17 cellular contexts compared by ENCODE assay signal in genomic region chr3:55469957-55470526, GRCh38. TPM values are rescaled to one million over a fixed set of nuclear protein-coding genes. Genes with fewer than 3 reads are reported as not detected.
DNase-seq lines count a peak whose midpoint lies in the region; ATAC-seq and TF ChIP-seq lines count a peak whose summit lies in the region.
"Had no signal": no experiment of that assay in that cellular context is flagged by ENCODE, and none has a peak within 500 bp of the region (broad histone marks: within the 10 kb centered on the region; RNA-seq: fewer than 3 reads in every experiment).

No MANE protein-coding gene starts in this region.

- H2BK20ac ChIP-seq in IMR-90 (ENCODE audit: low read depth, low read length) = no peak overlapping the region

- H3K4me3 ChIP-seq in GM23248 = no peak overlapping the region
- no peak overlapping the region for H3K4me3 ChIP-seq in IMR-90 (ENCODE audit: insufficient read depth, low read depth, low read length)
- H3K4me3 ChIP-seq in hepatocyte = no peak overlapping the region
- no peak overlapping the region for H3K4me3 ChIP-seq in SJCRH30
- H3K4me3 ChIP-seq: GM23338, HAP-1 had no signal

- no peak overlapping the region; the same call in 1 of the 2 replicates for H3K14ac ChIP-seq in IMR-90 (replicated peaks; ENCODE audit: low read depth, low read length)

- H3K36me3 ChIP-seq in GM23248 (ENCODE audit: low read depth) (peaks cover 56% of the 10 kb centered on the region), IMR-90 (ENCODE audit: control insufficient read depth, insufficient read depth, low read length) (peaks cover 51% of the 10 kb centered on the region), hepatocyte (replicated peaks; ENCODE audit: insufficient read depth, low read depth) (no peaks in the 10 kb centered on the region), SJCRH30 (peaks cover 58% of the 10 kb centered on the region)
- H3K36me3 ChIP-seq: HAP-1 had no signal

- ATAC-seq in IMR-90 (ENCODE audit: low read depth) (no peak), HG03378 (IDR thresholded peaks at IDR 0.05; ENCODE audit: unreplicated experiment) (no peak), GM18498 (IDR thresholded peaks at IDR 0.05; ENCODE audit: unreplicated experiment) (no peak)
- ATAC-seq: GM23338 had no signal

- no peak overlapping the region for H2AK9ac ChIP-seq in IMR-90 (replicated peaks; ENCODE audit: low read depth, low read length, poor library complexity)

- H4K20me1 ChIP-seq in GM23248 (ENCODE audit: insufficient read depth) (no peaks in the 10 kb centered on the region), IMR-90 (ENCODE audit: insufficient read depth, low read length) (peaks cover 40% of the 10 kb centered on the region), hepatocyte (ENCODE audit: insufficient read depth, poor library complexity, severe bottlenecking) (peaks cover 4% of the 10 kb centered on the region)

- TF ChIP-seq CTCF in IMR-90 (conservative IDR thresholded peaks at IDR 0.05; ENCODE audit: low read depth, low read length) (no peak), hepatocyte (IDR thresholded peaks at IDR 0.05; ENCODE audit: poor library complexity) (no peak), osteocyte (IDR thresholded peaks at IDR 0.05) (no peak)

- peaks cover 27% of the 10 kb centered on the region for H3K9me1 ChIP-seq in IMR-90 (ENCODE audit: insufficient read depth, low read length)

- peak overlapping the region; percentile 76; the same call in 1 of the 2 replicates for H3K27ac ChIP-seq in GM23248
- peak overlapping the region; percentile 67; the same call in 1 of the 2 replicates for H3K27ac ChIP-seq in IMR-90 (ENCODE audit: insufficient read depth, low read length)
- no peak overlapping the region for H3K27ac ChIP-seq in hepatocyte
- H3K27ac ChIP-seq in SJCRH30 = no peak overlapping the region

- H3K27me3 ChIP-seq in GM23248 (replicated peaks; ENCODE audit: insufficient read depth) (no peaks in the 10 kb centered on the region), IMR-90 (ENCODE audit: control insufficient read depth, insufficient read depth, low read length) (no peaks in the 10 kb centered on the region), hepatocyte (no peaks in the 10 kb centered on the region), SJCRH30 (no peaks in the 10 kb centered on the region)

- H3F3A ChIP-seq in GM23248 (ENCODE audit: insufficient read depth) = peaks cover 53% of the 10 kb centered on the region

- peaks cover 28% of the 10 kb centered on the region for H3K36me3 Mint-ChIP-seq in osteocyte (ENCODE audit: unreplicated experiment)
- H3K36me3 Mint-ChIP-seq: CD4-positive, alpha-beta memory T cell had no signal

- H3K4me2 ChIP-seq in GM23248 (ENCODE audit: unreplicated experiment) (no peak overlapping the region), IMR-90 (ENCODE audit: low read depth, low read length) (no peak overlapping the region), hepatocyte (peak overlapping the region; percentile 18)
- H3K4me2 ChIP-seq: GM23338 had no signal

- intact Hi-C loops in IMR-90 (cut with micrococcal nuclease) = loop anchor here (5.0 kb wide), 1 partner anchor 138 kb away; no protein-coding TSS in a partner anchor

- dilution Hi-C loops in IMR-90 (cut with HindIII; ENCODE audit: low sequenced_read_pairs, unreplicated experiment) = no loop called here

- H3K4me1 Mint-ChIP-seq in osteocyte (ENCODE audit: unreplicated experiment) = peaks cover 29% of the 10 kb centered on the region

- H3K9me3 Mint-ChIP-seq in osteocyte (ENCODE audit: unreplicated experiment) = no peaks in the 10 kb centered on the region
- H3K9me3 Mint-ChIP-seq: GM23338 had no signal

- H3K4ac ChIP-seq in IMR-90 (ENCODE audit: low read depth, low read length) = no peak overlapping the region

- no peak for TF ChIP-seq RAD21 in IMR-90 (IDR thresholded peaks at IDR 0.05; ENCODE audit: low read length)

- no peak overlapping the region; the same call in 1 of the 2 replicates for H4K91ac ChIP-seq in IMR-90 (ENCODE audit: insufficient read depth, low read depth, low read length)

- no peak overlapping the region for H2BK120ac ChIP-seq in IMR-90 (ENCODE audit: low read depth, low read length)

- H3K79me2 ChIP-seq in GM23248 (ENCODE audit: insufficient read depth) (peaks cover 58% of the 10 kb centered on the region), hepatocyte (peaks cover 40% of the 10 kb centered on the region)

- peak overlapping the region; percentile 42; the same call in 1 of the 2 replicates for H2AK5ac ChIP-seq in IMR-90 (ENCODE audit: low read depth, low read length)

- H3K9ac ChIP-seq in GM23248 (no peak overlapping the region), IMR-90 (ENCODE audit: low read depth, low read length) (no peak overlapping the region)

- peak overlapping the region; percentile 53 for H2BK5ac ChIP-seq in IMR-90 (ENCODE audit: low read depth, low read length, poor library complexity, severe bottlenecking)

- H3K4me1 ChIP-seq in GM23248 (ENCODE audit: insufficient read depth) (peaks cover 38% of the 10 kb centered on the region), IMR-90 (ENCODE audit: control insufficient read depth, insufficient read depth, low read length) (peaks cover 27% of the 10 kb centered on the region), hepatocyte (ENCODE audit: insufficient read depth) (no peaks in the 10 kb centered on the region), SJCRH30 (peaks cover 6% of the 10 kb centered on the region)

- DNase-seq in GM23248 = no peak
- DNase-seq in IMR-90 = no peak
- no peak for DNase-seq in hepatocyte (ENCODE audit: low spot score)
- peak; percentile 80 for DNase-seq in osteocyte (ENCODE audit: extremely low spot score, unreplicated experiment)
- no peak for DNase-seq in SJCRH30
- DNase-seq in NCI-H1092 (lab: John Stamatoyannopoulos, UW) = no peak
- DNase-seq: C1 segment of cervical spinal cord; Calu3; CD4-positive, alpha-beta memory T cell; COR-L47; DMS53; DMS79 treated with DMSO at 0.1 percent for 48 hours; GF-D8 had no signal

- no TSS peak for BruUV-seq in IMR-90 (replicated peaks; lab: Mats Ljungman, UMichigan)

- H2AFZ ChIP-seq in GM23248 = no peak overlapping the region
- peak overlapping the region; percentile 25 for H2AFZ ChIP-seq in IMR-90 (replicated peaks; ENCODE audit: low read length, poor library complexity)
- H2AFZ ChIP-seq in hepatocyte = no peak overlapping the region
- H2AFZ ChIP-seq: GM23338 had no signal

- no peak overlapping the region; a peak in 1 of 4 replicates for H4K8ac ChIP-seq in IMR-90 (ENCODE audit: low read depth in 2 of 2, low read length in 2 of 2)

- no peak overlapping the region for H3K4me3 Mint-ChIP-seq in osteocyte (ENCODE audit: unreplicated experiment)
- H3K4me3 Mint-ChIP-seq: CD4-positive, alpha-beta memory T cell; GM23338 had no signal

- no peak overlapping the region for H4K5ac ChIP-seq in IMR-90 (ENCODE audit: low read depth, low read length)

- no peak overlapping the region for H3K27ac Mint-ChIP-seq in osteocyte (ENCODE audit: unreplicated experiment)
- H3K27ac Mint-ChIP-seq: CD4-positive, alpha-beta memory T cell; GM23338 had no signal

- no peak for TF ChIP-seq POLR2A in IMR-90 (IDR thresholded peaks at IDR 0.05; ENCODE audit: low read depth, low read length)

- no peak overlapping the region for H2BK15ac ChIP-seq in IMR-90 (ENCODE audit: low read depth, low read length)

- H3K9me3 ChIP-seq in GM23248 (ENCODE audit: low read depth) (no peaks in the 10 kb centered on the region), IMR-90 (ENCODE audit: control insufficient read depth, insufficient read depth, low read length) (no peaks in the 10 kb centered on the region), hepatocyte (ENCODE audit: low read depth) (no peaks in the 10 kb centered on the region), SJCRH30 (replicated peaks) (no peaks in the 10 kb centered on the region)
- H3K9me3 ChIP-seq: HAP-1 had no signal

- H3K79me1 ChIP-seq in IMR-90 (ENCODE audit: low read depth in 1 of 2, low read length in 2 of 2) = peaks cover 24 to 68% of the 10 kb centered on the region in 2 experiments

- H3K9me2 ChIP-seq in GM23248 (ENCODE audit: insufficient read depth) (no peaks in the 10 kb centered on the region), hepatocyte (replicated peaks; ENCODE audit: insufficient read depth) (no peaks in the 10 kb centered on the region)

- H3K23ac ChIP-seq in IMR-90 (ENCODE audit: low read depth, low read length) = no peak overlapping the region

- H3K18ac ChIP-seq in IMR-90 (ENCODE audit: low read depth, low read length) = no peak overlapping the region

- H3K27me3 Mint-ChIP-seq in osteocyte (ENCODE audit: unreplicated experiment) = no peaks in the 10 kb centered on the region

- H3K56ac ChIP-seq in IMR-90 (ENCODE audit: extremely low read depth, insufficient read depth, low read length) = no peak overlapping the region

- CTCF ChIA-PET in IMR-90 (lab: Yijun Ruan, JAX) = no interaction called here

- in situ Hi-C loops in GM23248 (cut with MboI) (no loop called here), IMR-90 (cut with MboI; ENCODE audit: low sequenced_read_pairs) (loop anchor here (10.0 kb wide), 1 partner anchor 135 kb away; no protein-coding TSS in a partner anchor)

- 90 to 93% methylated on average over 32 of the region's 32 CpGs for WGBS in GM23248 (ENCODE audit: low coverage in 1 of 2, low lambda C conversion rate in 2 of 2, missing lambda C conversion rate in 2 of 2), 2 experiments
- WGBS in IMR-90 (ENCODE audit: extremely low coverage in 2 of 2, insufficient read length in 1 of 2), 2 experiments = 96% methylated on average over 20 of the region's 32 CpGs; no CpG with 5 or more reads in 1 of the 2 experiments
- 95% methylated on average over 32 of the region's 32 CpGs for WGBS in hepatocyte (ENCODE audit: low lambda C conversion rate, missing lambda C conversion rate)

- POLR2A ChIA-PET in IMR-90 (lab: Charles Lee; ENCODE audit: unreplicated experiment) = interaction anchor here (1.1 kb wide), 1 partner anchor 303 kb away, joined by 4 read pairs; no protein-coding TSS in a partner anchor

TF ChIP-seq in IMR-90, 13 proteins besides CTCF, POLR2A, EP300 and RAD21:
- TF ChIP-seq MAZ (IDR thresholded peaks at IDR 0.05; ENCODE audit: borderline replicate concordance, low read depth, low read length) (no peak), RFX5 (IDR thresholded peaks at IDR 0.05; ENCODE audit: low read depth, low read length) (no peak)

RNA-seq across cellular contexts. Expression of gene WNT5A, which starts 17.1 kb away (rescaled TPM):
- total RNA-seq in GM23248 (2014; rRNA removed; shearing (Covaris generic)) = 281 and 298 TPM in 2 replicates
- 74.0 and 76.1 TPM in 2 replicates for polyA plus RNA-seq in GM23248 (2016; fragmentation: Nextera tagmentation; extraction: Ambion mirVana)
- 204 and 224 TPM in 2 replicates for total RNA-seq in IMR-90 (2012; rRNA removed)
- 229 and 231 TPM in 2 replicates for polyA plus RNA-seq in IMR-90 (2012; rRNA removed)
- 120 and 337 TPM in 2 replicates for polyA plus RNA-seq in IMR-90 (2012; cell fraction: cytosol; rRNA removed)
- 410 and 708 TPM in 2 replicates for polyA plus RNA-seq in IMR-90 (2012; cell fraction: nucleus; rRNA removed; ENCODE audit: low replicate concordance)
- 96.0 and 129 TPM in 2 replicates for total RNA-seq in hepatocyte
- polyA plus RNA-seq in hepatocyte = 24.3 and 31.6 TPM in 2 replicates
- total RNA-seq in osteocyte = 27.6 and 30.4 TPM in 2 replicates
- total RNA-seq in SJCRH30 (2014; rRNA removed; shearing (Covaris generic)) = 33.1 and 34.6 TPM in 2 replicates
- polyA plus RNA-seq: CD4-positive, alpha-beta memory T cell had no signal

Comparison
In these comparisons a context has a peak if more than half of its experiments do, and no peak if none do; other contexts are left out.
1. H3K27ac ChIP-seq: peak in GM23248 (single experiment) and IMR-90 (single experiment); none in hepatocyte (single experiment) and SJCRH30 (single experiment).